Comparison of ENCODE assay signal across 7 cellular contexts in the genomic region with DNA sequence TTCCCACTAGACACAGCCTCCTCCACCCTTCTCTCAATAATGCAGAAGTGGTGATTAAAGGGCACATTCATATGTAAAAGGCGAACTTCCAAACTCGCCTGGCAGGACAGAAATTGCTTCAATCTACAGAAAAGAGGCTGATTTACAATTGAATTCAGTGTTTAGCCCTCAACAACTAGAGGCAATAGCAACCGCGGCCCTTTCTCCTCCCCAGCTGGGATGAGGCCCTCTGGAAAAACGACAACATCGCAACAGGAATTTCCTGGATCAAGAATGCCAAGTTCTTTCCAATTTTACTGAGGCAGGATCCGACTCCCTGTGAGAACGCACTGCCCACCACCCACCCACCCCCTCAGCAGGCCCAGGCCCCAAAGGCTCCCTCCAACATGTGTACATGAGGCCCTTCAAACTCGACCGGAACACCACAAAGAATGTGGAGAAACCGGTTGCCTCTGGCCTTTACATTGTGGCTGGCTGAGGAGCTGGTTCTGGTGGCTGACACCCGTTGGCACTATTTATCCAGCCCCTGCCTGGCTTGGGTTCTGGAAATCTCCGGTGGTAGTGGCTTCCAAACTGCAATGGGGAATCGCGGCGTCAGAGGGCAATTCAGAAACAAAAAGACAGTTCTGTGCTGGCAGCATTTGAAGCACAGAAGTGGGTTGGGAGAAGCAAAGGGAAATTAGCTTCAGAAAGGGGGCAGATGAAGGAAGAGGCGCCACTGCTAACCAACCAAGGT. TPM values are rescaled to one million over a fixed set of nuclear protein-coding genes. Genes with fewer than 3 reads are reported as not detected.
DNase-seq lines count a peak whose midpoint lies in the region; ATAC-seq and TF ChIP-seq lines count a peak whose summit lies in the region.

No MANE protein-coding gene starts in this region.

- H3K27me3 Mint-ChIP-seq in H9 (ENCODE audit: low read depth) (no peaks in the 10 kb centered on the region; the same call in 1 of the 2 replicates), memory B cell (no peaks in the 10 kb centered on the region)

- H3K79me1 ChIP-seq in H9 (ENCODE audit: insufficient read depth, low read depth, low read length, poor library complexity, severe bottlenecking): no peaks in the 10 kb centered on the region

- no peak for ATAC-seq in memory B cell (ENCODE audit: low read depth)
- ATAC-seq in GM19395 (IDR thresholded peaks at IDR 0.05; ENCODE audit: unreplicated experiment): no peak
- ATAC-seq in GM19351 (IDR thresholded peaks at IDR 0.05; ENCODE audit: unreplicated experiment): no peak

- H3K27me3 ChIP-seq in H9 (ENCODE audit: insufficient read depth, low read length) (no peaks in the 10 kb centered on the region), NT2/D1 (ENCODE audit: insufficient read depth, insufficient read length) (no peaks in the 10 kb centered on the region), duodenal mucosa (ENCODE audit: control insufficient read depth in 1 of 2, insufficient read depth in 2 of 2, low read length in 2 of 2) (no peaks in the 10 kb centered on the region), thymus (ENCODE audit: control insufficient read depth, insufficient read depth) (no peaks in the 10 kb centered on the region)

- H2BK12ac ChIP-seq in H9 (ENCODE audit: insufficient read length, low read depth, low read length): peak overlapping the region; percentile 83

- peak overlapping the region; percentile 64 for H4K91ac ChIP-seq in H9 (ENCODE audit: insufficient read length, low read depth, low read length)

- H3K14ac ChIP-seq in H9 (ENCODE audit: insufficient read depth, low read length): peak overlapping the region; percentile 53

- H2AFZ ChIP-seq in H9 (ENCODE audit: low read length): no peak overlapping the region

- peak overlapping the region; percentile 66 for H3K4me2 ChIP-seq in H9 (ENCODE audit: insufficient read depth, insufficient read length, low read length)

- H3K79me2 ChIP-seq in H9 (ENCODE audit: insufficient read depth, low read length): peaks cover 15% of the 10 kb centered on the region; the same call in 1 of the 2 replicates

- H3K9ac ChIP-seq in H9 (ENCODE audit: extremely low read depth, insufficient read length, low read length): peak overlapping the region; percentile 34
- H3K9ac ChIP-seq in NT2/D1 (ENCODE audit: insufficient read length, low read depth): peak overlapping the region; percentile 68
- peak overlapping the region; percentile 75 to 80 for H3K9ac ChIP-seq in duodenal mucosa (ENCODE audit: low read depth in 1 of 2, low read length in 2 of 2)

- H4K20me1 ChIP-seq in H9 (ENCODE audit: control insufficient read depth, insufficient read depth, insufficient read length): no peaks in the 10 kb centered on the region

- H3K9me3 ChIP-seq in H9 (ENCODE audit: control insufficient read depth, low read depth, low read length) (no peaks in the 10 kb centered on the region), NT2/D1 (ENCODE audit: insufficient read depth, low read length) (no peaks in the 10 kb centered on the region), duodenal mucosa (ENCODE audit: control insufficient read depth in 1 of 2, low read length in 2 of 2) (no peaks in the 10 kb centered on the region), thymus (ENCODE audit: control insufficient read depth) (no peaks in the 10 kb centered on the region)

- no CpG with 5 or more reads among the region's 17 CpGs for WGBS in H9 (ENCODE audit: extremely low coverage, insufficient read length, low lambda C conversion rate)
- WGBS in thymus: 85% methylated on average over 17 of the region's 17 CpGs

- H2AK5ac ChIP-seq in H9 (ENCODE audit: insufficient read length, low read length): peak overlapping the region; percentile 79

- H3K4me1 ChIP-seq in H9 (ENCODE audit: insufficient read depth, low read length) (peaks cover 34% of the 10 kb centered on the region), NT2/D1 (ENCODE audit: insufficient read depth, insufficient read length) (peaks cover 25% of the 10 kb centered on the region), duodenal mucosa (ENCODE audit: control insufficient read depth in 1 of 2, insufficient read depth in 2 of 2, low read length in 2 of 2) (peaks cover 51 to 67% of the 10 kb centered on the region in 2 donors), thymus (ENCODE audit: control insufficient read depth, insufficient read depth, low read length) (peaks cover 8% of the 10 kb centered on the region)

- peak overlapping the region; percentile 78 for H2BK120ac ChIP-seq in H9 (ENCODE audit: low read depth, low read length, poor library complexity, severe bottlenecking)

- peak overlapping the region; percentile 99 to 100 (median 100) for H3K27ac Mint-ChIP-seq in H9
- H3K27ac Mint-ChIP-seq in memory B cell: peak overlapping the region; percentile 71

- no peak for TF ChIP-seq CTCF in H9 (conservative IDR thresholded peaks at IDR 0.05)

- H3K9me3 Mint-ChIP-seq in H9: no peaks in the 10 kb centered on the region; a peak in 1 of 5 replicates
- H3K9me3 Mint-ChIP-seq in memory B cell: no peaks in the 10 kb centered on the region

- H2BK15ac ChIP-seq in H9 (ENCODE audit: low read depth, low read length): no peak overlapping the region

- H3K4me3 Mint-ChIP-seq in H9 (peak overlapping the region; percentile 68 to 74), memory B cell (no peak overlapping the region)

- no peak overlapping the region for H3K56ac ChIP-seq in H9 (ENCODE audit: insufficient read length, low read depth, low read length)

- DNase-seq in H9 (peak; percentile 94), NT2/D1 (ENCODE audit: low read depth, low spot score) (peak; percentile 96), memory B cell (ENCODE audit: low spot score in 2 of 2) (no peak)

- H2BK5ac ChIP-seq in H9 (ENCODE audit: insufficient read length, low read length): peak overlapping the region; percentile 87

- H3K36me3 Mint-ChIP-seq in H9 (ENCODE audit: insufficient read depth in 1 of 3, low read depth in 3 of 3): peaks cover 3 to 15% (median 5%) of the 10 kb centered on the region in 3 experiments; a peak in 6 of 7 replicates
- H3K36me3 Mint-ChIP-seq in memory B cell: peaks cover 9% of the 10 kb centered on the region

- peak overlapping the region; percentile 17 for H3K4ac ChIP-seq in H9 (ENCODE audit: low read depth, low read length)

- peaks cover 6% of the 10 kb centered on the region for H3K36me3 ChIP-seq in NT2/D1 (ENCODE audit: insufficient read depth, insufficient read length, low read length)
- H3K36me3 ChIP-seq in duodenal mucosa (ENCODE audit: control insufficient read depth in 1 of 2, insufficient read depth in 2 of 2, low read length in 2 of 2): no peaks in the 10 kb centered on the region
- H3K36me3 ChIP-seq in thymus (ENCODE audit: control insufficient read depth, insufficient read depth): no peaks in the 10 kb centered on the region

- H3K4me3 ChIP-seq in NT2/D1 (ENCODE audit: insufficient read length, low read depth): peak overlapping the region; percentile 48
- H3K4me3 ChIP-seq in duodenal mucosa (ENCODE audit: low read depth in 1 of 2, low read length in 2 of 2): peak overlapping the region; percentile 48 to 55
- H3K4me3 ChIP-seq in thymus (ENCODE audit: low read length): no peak overlapping the region

- no peak overlapping the region for H2BK20ac ChIP-seq in H9 (ENCODE audit: low read depth, low read length, poor library complexity, severe bottlenecking)

- H4K5ac ChIP-seq in H9 (ENCODE audit: insufficient read length, low read depth, low read length): peak overlapping the region; percentile 46

- H3K4me1 Mint-ChIP-seq in H9 (peaks cover 86 to 91% of the 10 kb centered on the region in 2 experiments), memory B cell (peaks cover 45% of the 10 kb centered on the region)

- peaks cover 9% of the 10 kb centered on the region for H3K23me2 ChIP-seq in H9 (ENCODE audit: insufficient read length, low read depth, low read length, poor library complexity, severe bottlenecking)

- H3K27ac ChIP-seq in H9 (ENCODE audit: insufficient read length, low read depth, low read length) (peak overlapping the region; percentile 99), duodenal mucosa (ENCODE audit: low read depth, low read length) (peak overlapping the region; percentile 94), thymus (ENCODE audit: low read depth) (peak overlapping the region; percentile 77)

- no peak overlapping the region for H4K8ac ChIP-seq in H9 (replicated peaks; ENCODE audit: insufficient read length, low read depth, low read length)

- H3K23ac ChIP-seq in H9 (ENCODE audit: insufficient read length, low read depth, low read length): no peak overlapping the region

- H3K18ac ChIP-seq in H9 (ENCODE audit: insufficient read length, low read depth, low read length): peak overlapping the region; percentile 98

- H3T11ph ChIP-seq in H9 (ENCODE audit: low read length): peak overlapping the region; percentile 57

RNA-seq across cellular contexts. Expression of a gene that starts 36.8 kb away (rescaled TPM):
- 158 and 162 TPM in 2 replicates for total RNA-seq in H9 (2021)
- polyA plus RNA-seq in thymus: 28.5 TPM

Comparison
In these comparisons a context has a peak if more than half of its experiments do, and no peak if none do; other contexts are left out.
1. DNase-seq: peak in H9 (single experiment) and NT2/D1 (single experiment); none in memory B cell (0 of 2).
2. Peak in every context shown above with its lines, with median percentiles within 50 percentile points of each other: H3K27ac ChIP-seq and H3K9ac ChIP-seq.